ENCODE assay signal across 8 cellular contexts in the genomic region with DNA sequence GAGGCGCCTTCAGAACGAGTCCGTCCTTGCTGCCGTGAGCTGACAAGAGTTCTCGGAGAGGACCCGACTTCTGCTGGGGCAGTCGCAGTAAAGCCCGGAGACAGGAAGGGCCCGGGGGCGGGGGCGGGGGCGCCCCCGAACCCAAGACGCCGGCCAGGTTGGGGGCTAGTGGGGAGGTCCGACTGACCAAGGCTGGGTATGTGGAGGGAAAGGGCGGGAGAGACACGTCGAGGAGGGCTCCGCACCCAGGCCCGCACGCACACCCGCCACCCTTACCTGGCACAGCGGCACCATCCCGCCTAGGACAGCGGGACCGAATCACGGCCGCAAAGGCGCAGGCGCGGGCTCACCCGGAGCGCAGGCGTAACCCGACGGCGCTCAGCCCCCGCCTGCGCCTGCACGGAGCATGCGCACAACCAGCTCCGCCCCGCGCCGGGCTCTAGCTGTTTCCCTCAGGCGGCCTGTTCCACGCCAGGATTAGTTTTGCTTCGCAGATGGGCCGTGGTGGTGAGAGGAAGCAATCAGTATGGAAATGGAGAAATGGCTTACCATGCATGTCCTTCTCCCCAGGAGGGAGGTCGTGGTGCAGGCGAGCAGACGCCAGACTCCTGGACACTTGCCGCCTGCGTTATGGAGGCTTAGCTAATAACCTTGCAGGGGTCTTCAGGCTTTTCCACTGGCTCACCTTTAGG. TPM values are rescaled to one million over a fixed set of nuclear protein-coding genes. Genes with fewer than 3 reads are reported as not detected.
DNase-seq lines count a peak whose midpoint lies in the region; ATAC-seq and TF ChIP-seq lines count a peak whose summit lies in the region.

A gene with protein sequence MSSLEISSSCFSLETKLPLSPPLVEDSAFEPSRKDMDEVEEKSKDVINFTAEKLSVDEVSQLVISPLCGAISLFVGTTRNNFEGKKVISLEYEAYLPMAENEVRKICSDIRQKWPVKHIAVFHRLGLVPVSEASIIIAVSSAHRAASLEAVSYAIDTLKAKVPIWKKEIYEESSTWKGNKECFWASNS (minus strand): TSS at position 322 of the 692 bp plus-strand sequence. CDS start 2,583 bp downstream, outside the sequence.

- H3K36me3 ChIP-seq in left lung: no peaks in the 10 kb centered on the region

- peaks cover 10% of the 10 kb centered on the region for H3K36me3 Mint-ChIP-seq in dendritic cell treated with granulocyte-macrophage colony-stimulating factor and Interleukin-4, amounts not matched to agents 40 ng/mL and 50 ng/mL, for 4 days (ENCODE audit: low read depth)

- peak within 1 kb of the TSS; percentile 77 to 81 for H3K27ac ChIP-seq in left lung

- peak within 1 kb of the TSS; percentile 81 for H3K27ac Mint-ChIP-seq in dendritic cell treated with granulocyte-macrophage colony-stimulating factor and Interleukin-4, amounts not matched to agents 40 ng/mL and 50 ng/mL, for 4 days

- intact Hi-C loops in dendritic cell treated with granulocyte-macrophage colony-stimulating factor and Interleukin-4, amounts not matched to agents 40 ng/mL and 50 ng/mL, for 4 days (cut with micrococcal nuclease): loop anchor here (5.0 kb wide), 1 partner anchor 1203 kb away; a partner anchor contains a TSS
- intact Hi-C loops in left lung (cut with DNase I): no loop called here

- peaks cover 0 to 4% of the 10 kb centered on the region in 2 donors for H3K9me3 ChIP-seq in left lung

- H3K4me3 ChIP-seq in left lung: peak within 1 kb of the TSS; percentile 63 to 75

- ATAC-seq in GM19438 (IDR thresholded peaks at IDR 0.05; ENCODE audit: low read depth, unreplicated experiment) (peak; percentile 95), HG03571 (IDR thresholded peaks at IDR 0.05; ENCODE audit: unreplicated experiment) (peak; percentile 95), left lung (peak; percentile 99)

- DNase-seq in CD1c-positive myeloid dendritic cell (ENCODE audit: extremely low spot score) (peak; percentile 96), NCI-H774 (lab: John Stamatoyannopoulos, UW) (peak; percentile 90), left lung (peak; percentile 93 to 98)
- peak; percentile 84 to 87 for DNase-seq in activated CD4-positive, alpha-beta T cell treated with anti-CD3 and anti-CD28 coated beads, Interleukin-2, amount 50 U/mL, for 4 hours
- peak; percentile 87 for DNase-seq in stimulated activated CD4-positive, alpha-beta T cell treated with anti-CD3 and anti-CD28 coated beads, Interleukin-2, amount 100 ng/mL, for 4 hours (ENCODE audit: low read depth)

- H3K9me3 Mint-ChIP-seq in dendritic cell treated with granulocyte-macrophage colony-stimulating factor and Interleukin-4, amounts not matched to agents 40 ng/mL and 50 ng/mL, for 4 days: no peaks in the 10 kb centered on the region

- H3K4me1 ChIP-seq in left lung: peaks cover 0 to 27% of the 10 kb centered on the region in 2 donors

- H3K4me3 Mint-ChIP-seq in dendritic cell treated with granulocyte-macrophage colony-stimulating factor and Interleukin-4, amounts not matched to agents 40 ng/mL and 50 ng/mL, for 4 days: peak within 1 kb of the TSS; percentile 79

- H3K4me1 Mint-ChIP-seq in dendritic cell treated with granulocyte-macrophage colony-stimulating factor and Interleukin-4, amounts not matched to agents 40 ng/mL and 50 ng/mL, for 4 days (ENCODE audit: low read depth): peaks cover 10% of the 10 kb centered on the region

- H3K27me3 ChIP-seq in left lung: no peaks in the 10 kb centered on the region

- no peak for TF ChIP-seq CTCF in left lung (IDR thresholded peaks at IDR 0.05)

- no peaks in the 10 kb centered on the region for H3K27me3 Mint-ChIP-seq in dendritic cell treated with granulocyte-macrophage colony-stimulating factor and Interleukin-4, amounts not matched to agents 40 ng/mL and 50 ng/mL, for 4 days

RNA-seq across cellular contexts. Expression of the gene that starts here (rescaled TPM):
- total RNA-seq in left lung: 10 to 100 TPM; 38.8 to 39.0 TPM

Comparison
In these comparisons a context has a peak if more than half of its experiments do, and no peak if none do; other contexts are left out.
1. Peak in every context shown above with its lines: DNase-seq, ATAC-seq, H3K4me3 ChIP-seq and H3K27ac ChIP-seq.